18 cellular contexts compared by ENCODE assay signal in genomic region chr6:151101811-151102694, GRCh38.
DNase-seq lines count a peak whose midpoint lies in the region; ATAC-seq and TF ChIP-seq lines count a peak whose summit lies in the region.
"Had no signal": no experiment of that assay in that cellular context is flagged by ENCODE, and none has a peak within 500 bp of the region (broad histone marks: within the 10 kb centered on the region; RNA-seq: fewer than 3 reads in every experiment).

No MANE protein-coding gene starts in this region.

- H3K9me3 ChIP-seq in right lobe of liver: no peaks in the 10 kb centered on the region
- H3K9me3 ChIP-seq in thyroid gland: no peaks in the 10 kb centered on the region

- H3K27me3 ChIP-seq in right lobe of liver (no peaks in the 10 kb centered on the region), thyroid gland (no peaks in the 10 kb centered on the region)

- 84% methylated on average over 10 of the region's 10 CpGs for WGBS in right lobe of liver (ENCODE audit: insufficient coverage, low coverage, low lambda C conversion rate, missing lambda C conversion rate)
- 59 to 60% methylated on average over 10 of the region's 10 CpGs for WGBS in thyroid gland, 2 donors

- intact Hi-C loops in right lobe of liver (cut with DNase I) (no loop called here), thyroid gland (cut with DNase I) (no loop called here)

- H3K27ac ChIP-seq in coronary artery: peak overlapping the region; percentile 2 to 78
- no peak overlapping the region for H3K27ac ChIP-seq in right lobe of liver
- peak overlapping the region in 2 of 3 donors; percentile 15 to 51 for H3K27ac ChIP-seq in thyroid gland
- H3K27ac ChIP-seq: KMS-11, RWPE1 had no signal

- in situ Hi-C loops in SK-MEL-5 (cut with HindIII; ENCODE audit: low pct_unique_long_range_greater_than_20kb, low sequenced_read_pairs): no loop called here

- DNase-seq in SK-MEL-5 (ENCODE audit: low read depth, low spot score): peak; percentile 90
- no peak for DNase-seq in coronary artery (ENCODE audit: low spot score)
- no peak for DNase-seq in right lobe of liver
- DNase-seq in thyroid gland: no peak
- DNase-seq in NCI-H1694 (lab: John Stamatoyannopoulos, UW): no peak
- DNase-seq in EL: no peak
- no peak for DNase-seq in activated CD4-positive, alpha-beta T cell treated with anti-CD3 and anti-CD28 coated beads, Interleukin-2, amount 50 U/mL, for 48 hours
- DNase-seq: activated CD4-positive, alpha-beta T cell treated with anti-CD3 and anti-CD28 coated beads for 48 hours; activated gamma-delta T cell treated with Interleukin-2 at 50 U/mL for 16 hours; AML-193; cerebellar nuclear complex; DND-41; kidney glomerular epithelial cell; NCI-H1048; NCI-H2081; stimulated activated CD4-positive, alpha-beta T cell treated with anti-CD3 and anti-CD28 coated beads, Interleukin-15, amount 100 ng/mL, for 24 hours had no signal

- H3K4me3 ChIP-seq in coronary artery (no peak overlapping the region), right lobe of liver (no peak overlapping the region), thyroid gland (replicated peaks in 1 of 3) (no peak overlapping the region)

- H3K36me3 ChIP-seq in right lobe of liver (no peaks in the 10 kb centered on the region), thyroid gland (no peaks in the 10 kb centered on the region)

- TF ChIP-seq POLR2A in right lobe of liver (IDR thresholded peaks at IDR 0.05) (no peak), thyroid gland (IDR thresholded peaks at IDR 0.05) (no peak)

- H3K4me1 ChIP-seq in right lobe of liver: no peaks in the 10 kb centered on the region
- peaks cover 0 to 4% of the 10 kb centered on the region in 2 donors for H3K4me1 ChIP-seq in thyroid gland

- TF ChIP-seq CTCF in coronary artery (IDR thresholded peaks at IDR 0.05) (no peak), right lobe of liver (IDR thresholded peaks at IDR 0.05) (no peak), thyroid gland (IDR thresholded peaks at IDR 0.05) (no peak)

- ATAC-seq in right lobe of liver: peak; percentile 39 to 87 (median 66)

Comparison
In these comparisons a context has a peak if more than half of its experiments do, and no peak if none do; other contexts are left out.
1. H3K27ac ChIP-seq: peak in coronary artery (2 of 2) and thyroid gland (2 of 3); none in right lobe of liver (0 of 3).